Comparison of ENCODE assay signal across 19 cellular contexts in the genomic region with DNA sequence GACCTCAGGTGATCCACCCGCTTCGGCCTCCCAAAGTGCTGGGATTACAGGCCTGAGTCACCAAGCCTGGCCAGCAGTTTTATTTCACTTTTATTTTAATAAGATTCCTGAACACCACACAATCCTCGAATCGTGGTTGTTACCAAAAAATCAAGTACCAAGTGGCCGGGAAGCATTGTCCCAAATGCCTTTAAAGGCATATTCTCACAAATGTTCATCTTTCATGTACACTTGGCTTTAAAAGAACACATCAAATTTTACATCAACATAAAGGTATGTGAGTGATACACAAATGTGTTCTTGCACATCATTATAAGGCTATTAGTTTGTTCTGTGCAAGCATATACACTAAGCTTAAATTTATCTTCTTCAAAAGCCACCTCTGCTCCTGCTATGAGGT. TPM values are rescaled to one million over a fixed set of nuclear protein-coding genes. Genes with fewer than 3 reads are reported as not detected.
DNase-seq lines count a peak whose midpoint lies in the region; ATAC-seq, FAIRE-seq and TF ChIP-seq lines count a peak whose summit lies in the region.
"Had no signal": no experiment of that assay in that cellular context is flagged by ENCODE, and none has a peak within 500 bp of the region (broad histone marks: within the 10 kb centered on the region; RNA-seq: fewer than 3 reads in every experiment).

No MANE protein-coding gene starts in this region.

- FAIRE-seq in K562 (lab: Jason Lieb, UNC): no peak

- POLR2A ChIA-PET in K562 (lab: Yijun Ruan, JAX): interaction anchor here (2.2 kb wide), 1 partner anchor 10 kb away, joined by 10 read pairs; no protein-coding TSS in a partner anchor

- TF ChIP-seq CTCF in K562 (IDR thresholded peaks at IDR 0.05 in 2 of 3, conservative IDR thresholded peaks at IDR 0.05 in 1 of 3; ENCODE audit: insufficient read depth in 2 of 3, low read depth in 1 of 3, low read length in 3 of 3) (no peak), gastroesophageal sphincter (IDR thresholded peaks at IDR 0.05) (no peak), osteoblast (IDR thresholded peaks at IDR 0.05; ENCODE audit: extremely low read depth, low read depth, low read length) (no peak)

- no peak for TF ChIP-seq RAD21 in K562 (CRISPR knock-in tag; conservative IDR thresholded peaks at IDR 0.05 in 1 of 2, IDR thresholded peaks at IDR 0.05 in 1 of 2)

- no peak overlapping the region for H3K9ac ChIP-seq in K562 (ENCODE audit: insufficient read depth in 1 of 2, low read depth in 2 of 2, low read length in 2 of 2)
- H3K9ac ChIP-seq: BLaER1 treated with 17β-estradiol and CSF1 and Interleukin-3, amounts not matched to agents 10 nM and 100 nM had no signal

- H3K9me1 ChIP-seq in K562 (ENCODE audit: control insufficient read depth, insufficient read depth, low read length): no peaks in the 10 kb centered on the region

- H2AFZ ChIP-seq in K562 (ENCODE audit: low read depth, low read length) (no peak overlapping the region), osteoblast (ENCODE audit: low read length) (no peak overlapping the region)
- H2AFZ ChIP-seq: GM23338 had no signal

- in situ Hi-C loops in K562 (cut with MboI): no loop called here

- WGBS in K562 (ENCODE audit: insufficient coverage, low coverage, missing lambda C conversion rate): 75% methylated on average over 5 of the region's 5 CpGs
- WGBS in gastroesophageal sphincter (ENCODE audit: low coverage in 1 of 2), 2 donors: 10 to 70% methylated on average over 3 to 5 of the region's 5 CpGs

- H3K27me3 Mint-ChIP-seq in stimulated activated naive CD8-positive, alpha-beta T cell treated with anti-CD3 and anti-CD28 coated beads, Interleukin-15, amount 100 ng/mL, for 72 hours: no peaks in the 10 kb centered on the region
- H3K27me3 Mint-ChIP-seq: B cell had no signal

- ATAC-seq in K562: no peak
- peak; percentile 69 for ATAC-seq in gastroesophageal sphincter
- ATAC-seq in activated naive CD4-positive, alpha-beta T cell treated with anti-CD3 and anti-CD28 coated beads, Interleukin-2, amount 50 U/mL, for 72 hours: no peak
- ATAC-seq in stimulated activated naive CD8-positive, alpha-beta T cell treated with anti-CD3 and anti-CD28 coated beads, Interleukin-15, amount 100 ng/mL, for 72 hours: no peak
- ATAC-seq in GM21528 (IDR thresholded peaks at IDR 0.05; ENCODE audit: low FRiP score, unreplicated experiment): no peak
- ATAC-seq in GM18519 (IDR thresholded peaks at IDR 0.05; ENCODE audit: low FRiP score, unreplicated experiment): no peak
- ATAC-seq: CD8-positive, alpha-beta T cell; GM23338; HCT116 had no signal

- H3K79me2 ChIP-seq in K562 (ENCODE audit: control insufficient read depth, insufficient read depth, low read length): no peaks in the 10 kb centered on the region
- no peaks in the 10 kb centered on the region for H3K79me2 ChIP-seq in osteoblast (ENCODE audit: insufficient read depth, low read length)

- intact Hi-C loops in K562 (cut with micrococcal nuclease): no loop called here

- H3K27ac ChIP-seq in K562 (ENCODE audit: extremely low read depth, low read depth, low read length) (no peak overlapping the region), gastroesophageal sphincter (peak overlapping the region; percentile 56 to 97 (median 94)), osteoblast (ENCODE audit: low read depth, low read length) (no peak overlapping the region)
- H3K27ac ChIP-seq: BLaER1 treated with 17β-estradiol and CSF1 and Interleukin-3, amounts not matched to agents 10 nM and 100 nM; HL-60 had no signal

- H3K36me3 Mint-ChIP-seq in activated naive CD4-positive, alpha-beta T cell treated with anti-CD3 and anti-CD28 coated beads, Interleukin-2, amount 50 U/mL, for 72 hours: no peaks in the 10 kb centered on the region

- H3K4me3 ChIP-seq in K562: no peak overlapping the region
- H3K4me3 ChIP-seq in gastroesophageal sphincter: no peak overlapping the region
- no peak overlapping the region for H3K4me3 ChIP-seq in osteoblast (ENCODE audit: insufficient read depth, low read length)
- H3K4me3 ChIP-seq: BLaER1 treated with 17β-estradiol and CSF1 and Interleukin-3, amounts not matched to agents 10 nM and 100 nM; GM23338 had no signal

- no peaks in the 10 kb centered on the region for H3K4me1 ChIP-seq in K562 (replicated peaks in 1 of 2; ENCODE audit: control insufficient read depth in 2 of 2, insufficient read depth in 2 of 2, low read length in 2 of 2)
- peaks cover 0 to 83% (median 0%) of the 10 kb centered on the region in 3 donors for H3K4me1 ChIP-seq in gastroesophageal sphincter
- peaks cover 9% of the 10 kb centered on the region for H3K4me1 ChIP-seq in osteoblast (ENCODE audit: insufficient read depth, low read length)
- H3K4me1 ChIP-seq: BLaER1 treated with 17β-estradiol and CSF1 and Interleukin-3, amounts not matched to agents 10 nM and 100 nM had no signal

- TF ChIP-seq EP300 in K562 (IDR thresholded peaks at IDR 0.05; ENCODE audit: low read length) (no peak), gastroesophageal sphincter (IDR thresholded peaks at IDR 0.05) (no peak)

- H3K27ac Mint-ChIP-seq in activated naive CD4-positive, alpha-beta T cell treated with anti-CD3 and anti-CD28 coated beads, Interleukin-2, amount 50 U/mL, for 72 hours: no peak overlapping the region
- no peak overlapping the region for H3K27ac Mint-ChIP-seq in stimulated activated naive CD8-positive, alpha-beta T cell treated with anti-CD3 and anti-CD28 coated beads, Interleukin-15, amount 100 ng/mL, for 72 hours
- H3K27ac Mint-ChIP-seq: B cell; CD8-positive, alpha-beta T cell; GM23338; HFFc6 had no signal

- no TSS peak for BruUV-seq in K562 (replicated peaks; lab: Mats Ljungman, UMichigan)

- CTCF ChIA-PET in K562 (lab: Yijun Ruan, JAX; ENCODE audit: low intra/inter-chr PET ratio): no interaction called here

- DNase-seq in K562 (ENCODE audit: extremely low read depth in 1 of 4, low spot score in 3 of 4) (no peak), osteoblast (ENCODE audit: insufficient read length, low spot score, missing footprints) (peak; percentile 30)
- no peak for DNase-seq in activated naive CD4-positive, alpha-beta T cell treated with anti-CD3 and anti-CD28 coated beads, Interleukin-2, amount 50 U/mL, for 72 hours (ENCODE audit: low spot score in 2 of 2)
- no peak for DNase-seq in stimulated activated naive CD8-positive, alpha-beta T cell treated with anti-CD3 and anti-CD28 coated beads, Interleukin-15, amount 100 ng/mL, for 72 hours
- DNase-seq: Calu3; CD8-positive, alpha-beta T cell; DMS79 treated with DMSO at 0.1 percent for 48 hours; GF-D8; H7; HFFc6 had no signal

- H3K4me1 Mint-ChIP-seq in stimulated activated naive CD8-positive, alpha-beta T cell treated with anti-CD3 and anti-CD28 coated beads, Interleukin-15, amount 100 ng/mL, for 72 hours: no peaks in the 10 kb centered on the region
- H3K4me1 Mint-ChIP-seq: B cell, GM23338 had no signal

- no peaks in the 10 kb centered on the region for H3K27me3 ChIP-seq in K562 (ENCODE audit: control insufficient read depth in 2 of 2, insufficient read depth in 2 of 2, low read length in 2 of 2)
- H3K27me3 ChIP-seq in gastroesophageal sphincter: no peaks in the 10 kb centered on the region
- no peaks in the 10 kb centered on the region for H3K27me3 ChIP-seq in osteoblast (ENCODE audit: insufficient read depth, low read length)

- TF ChIP-seq POLR2A in K562 (conservative IDR thresholded peaks at IDR 0.05) (0 out of 2 replicates have a peak, but pooled peaks have one; percentile 45), gastroesophageal sphincter (IDR thresholded peaks at IDR 0.05) (no peak)

- no peaks in the 10 kb centered on the region for H4K20me1 ChIP-seq in K562 (replicated peaks; ENCODE audit: control insufficient read depth, insufficient read depth, low read length)
- H4K20me1 ChIP-seq in osteoblast (ENCODE audit: insufficient read depth, low read length): no peaks in the 10 kb centered on the region
- H4K20me1 ChIP-seq: BLaER1 treated with 17β-estradiol and CSF1 and Interleukin-3, amounts not matched to agents 10 nM and 100 nM had no signal

- H3K9me3 ChIP-seq in K562 (replicated peaks; ENCODE audit: control insufficient read depth, insufficient read depth, low read depth, low read length): no peaks in the 10 kb centered on the region
- H3K9me3 ChIP-seq in gastroesophageal sphincter: no peaks in the 10 kb centered on the region
- no peaks in the 10 kb centered on the region for H3K9me3 ChIP-seq in osteoblast (ENCODE audit: low read depth, low read length)
- H3K9me3 ChIP-seq: BLaER1 treated with 17β-estradiol and CSF1 and Interleukin-3, amounts not matched to agents 10 nM and 100 nM had no signal

- peaks cover 43% of the 10 kb centered on the region; the same call in 2 of the 3 replicates for H3K36me3 ChIP-seq in K562 (ENCODE audit: control insufficient read depth, insufficient read depth, low read length)
- peaks cover 0 to 26% of the 10 kb centered on the region in 2 donors for H3K36me3 ChIP-seq in gastroesophageal sphincter
- H3K36me3 ChIP-seq in osteoblast (ENCODE audit: insufficient read depth, low read length): peaks cover 18% of the 10 kb centered on the region

- no peaks in the 10 kb centered on the region for H3K9me3 Mint-ChIP-seq in activated naive CD4-positive, alpha-beta T cell treated with anti-CD3 and anti-CD28 coated beads, Interleukin-2, amount 50 U/mL, for 72 hours
- no peaks in the 10 kb centered on the region for H3K9me3 Mint-ChIP-seq in stimulated activated naive CD8-positive, alpha-beta T cell treated with anti-CD3 and anti-CD28 coated beads, Interleukin-15, amount 100 ng/mL, for 72 hours
- H3K9me3 Mint-ChIP-seq: CD8-positive, alpha-beta T cell; GM23338; HFFc6 had no signal

- H3K4me2 ChIP-seq in K562 (ENCODE audit: insufficient read depth, low read length): no peak overlapping the region
- H3K4me2 ChIP-seq in osteoblast (ENCODE audit: insufficient read depth, low read length): no peak overlapping the region
- H3K4me2 ChIP-seq: BLaER1 treated with 17β-estradiol and CSF1 and Interleukin-3, amounts not matched to agents 10 nM and 100 nM; GM23338 had no signal

- no peak overlapping the region for H3K4me3 Mint-ChIP-seq in stimulated activated naive CD8-positive, alpha-beta T cell treated with anti-CD3 and anti-CD28 coated beads, Interleukin-15, amount 100 ng/mL, for 72 hours
- H3K4me3 Mint-ChIP-seq: B cell; CD8-positive, alpha-beta T cell; GM23338; HFFc6 had no signal

RNA-seq across cellular contexts. Expression of gene MYH11, which starts 8.1 kb away (rescaled TPM):
- total RNA-seq in K562 (2011; cell fraction: chromatin; rRNA removed; ENCODE audit: low replicate concordance): not detected in 2 replicates
- not detected in 2 replicates for total RNA-seq in K562 (2011; cell fraction: nucleolus; rRNA removed)
- 0.15 TPM in 1 of 2 replicates, not detected in the other for total RNA-seq in K562 (2011; cell fraction: nucleoplasm; rRNA removed)
- 0.05 TPM in 1 of 2 replicates, not detected in the other for total RNA-seq in K562 (2014; rRNA removed)
- total RNA-seq in K562 (2014; rRNA removed; fragmentation: Illumina TruSeq; extraction: Trizol): not detected in 2 replicates
- total RNA-seq in K562 (2015; rRNA removed; fragmentation: Illumina TruSeq; extraction: Trizol): not detected in 2 replicates
- 0.47 and 0.78 TPM in 2 replicates for total RNA-seq in K562 (2021)
- polyA plus RNA-seq in K562 (2011; rRNA removed): not detected in 2 replicates
- polyA plus RNA-seq in K562 (2011; cell fraction: cytosol; rRNA removed): not detected in 2 replicates
- not detected in 2 replicates for polyA plus RNA-seq in K562 (2011; cell fraction: nucleus; rRNA removed)
- 0.21 and 0.22 TPM in 2 replicates for polyA plus RNA-seq in K562 (2012)
- polyA plus RNA-seq in K562 (2014; fragmentation: Illumina TruSeq; extraction: Trizol): 0.03 TPM in 1 of 2 replicates, not detected in the other
- under 1 TPM; 0.07 to 0.10 TPM for polyA plus RNA-seq in K562 (2014; fragmentation: Nextera tagmentation; extraction: Ambion mirVana)
- polyA plus RNA-seq in K562 (2014; rRNA removed): 0.04 TPM in 1 of 2 replicates, not detected in the other
- not detected in 2 replicates for polyA minus RNA-seq in K562 (2011; rRNA and poly(A)+ RNA removed)
- not detected in 2 replicates for polyA minus RNA-seq in K562 (2011; cell fraction: cytosol; rRNA and poly(A)+ RNA removed)
- polyA minus RNA-seq in K562 (2011; cell fraction: nucleus; rRNA and poly(A)+ RNA removed): 0.11 TPM in 1 of 2 replicates, not detected in the other
- total RNA-seq in gastroesophageal sphincter: over 10,000 TPM in 3 of 4 donors, 1,000 to 10,000 TPM in 1; 7,231 to 23,237 (median 11,307) TPM
- under 0.01 TPM in 2 replicates for total RNA-seq in osteoblast
- under 1 TPM in 1 of 2 donors, not detected in 1; 0.07 TPM for total RNA-seq in activated naive CD4-positive, alpha-beta T cell treated with anti-CD3 and anti-CD28 coated beads, Interleukin-2, amount 50 U/mL, for 72 hours
- total RNA-seq: A172; CD8-positive, alpha-beta T cell; H7 had no signal

RNA-seq across cellular contexts. Expression of gene CEP20, which starts 23.5 kb away (rescaled TPM):
- 16.8 and 17.6 TPM in 2 replicates for total RNA-seq in K562 (2011; cell fraction: chromatin; rRNA removed; ENCODE audit: low replicate concordance)
- 6.5 and 8.6 TPM in 2 replicates for total RNA-seq in K562 (2011; cell fraction: nucleolus; rRNA removed)
- 16.4 and 23.5 TPM in 2 replicates for total RNA-seq in K562 (2011; cell fraction: nucleoplasm; rRNA removed)
- total RNA-seq in K562 (2014; rRNA removed): 41.3 and 44.9 TPM in 2 replicates
- 102 and 119 TPM in 2 replicates for total RNA-seq in K562 (2014; rRNA removed; fragmentation: Illumina TruSeq; extraction: Trizol)
- 91.8 and 104 TPM in 2 replicates for total RNA-seq in K562 (2015; rRNA removed; fragmentation: Illumina TruSeq; extraction: Trizol)
- total RNA-seq in K562 (2021): 61.2 and 74.2 TPM in 2 replicates
- 117 and 119 TPM in 2 replicates for polyA plus RNA-seq in K562 (2011; rRNA removed)
- 15.8 and 39.6 TPM in 2 replicates for polyA plus RNA-seq in K562 (2011; cell fraction: cytosol; rRNA removed)
- 12.5 and 15.1 TPM in 2 replicates for polyA plus RNA-seq in K562 (2011; cell fraction: nucleus; rRNA removed)
- 63.4 and 74.9 TPM in 2 replicates for polyA plus RNA-seq in K562 (2012)
- polyA plus RNA-seq in K562 (2014; fragmentation: Illumina TruSeq; extraction: Trizol): 93.3 and 113 TPM in 2 replicates
- polyA plus RNA-seq in K562 (2014; fragmentation: Nextera tagmentation; extraction: Ambion mirVana): 100 to 1,000 TPM; 107 to 150 TPM
- polyA plus RNA-seq in K562 (2014; rRNA removed): 66.4 and 70.1 TPM in 2 replicates
- 62.0 and 96.6 TPM in 2 replicates for polyA minus RNA-seq in K562 (2011; rRNA and poly(A)+ RNA removed)
- 27.4 and 29.0 TPM in 2 replicates for polyA minus RNA-seq in K562 (2011; cell fraction: cytosol; rRNA and poly(A)+ RNA removed)
- polyA minus RNA-seq in K562 (2011; cell fraction: nucleus; rRNA and poly(A)+ RNA removed): 5.4 and 10.9 TPM in 2 replicates
- total RNA-seq in gastroesophageal sphincter: 10 to 100 TPM; 34.1 to 66.9 (median 49.6) TPM
- 41.3 and 48.9 TPM in 2 replicates for total RNA-seq in osteoblast
- 10 to 100 TPM; 38.7 to 97.5 TPM for total RNA-seq in activated naive CD4-positive, alpha-beta T cell treated with anti-CD3 and anti-CD28 coated beads, Interleukin-2, amount 50 U/mL, for 72 hours

Comparison
In these comparisons a context has a peak if more than half of its experiments do, and no peak if none do; other contexts are left out.
1. H3K27ac ChIP-seq: peak in gastroesophageal sphincter (4 of 4); none in K562 (single experiment) and osteoblast (single experiment).
2. RNA of gene MYH11, which starts 8.1 kb away (total RNA-seq): 7,231 to 23,237 TPM in gastroesophageal sphincter; 0.07 TPM in activated naive CD4-positive, alpha-beta T cell treated with anti-CD3 and anti-CD28 coated beads, Interleukin-2, amount 50 U/mL, for 72 hours, 0.05 to 0.78 TPM in K562 and under 0.01 TPM in osteoblast; every median in the first group is over 1,000 times any median in the second.